In genomic region chr11:83569134-83569805, GRCh38 we compare ENCODE assay signal across 22 cellular contexts.
DNase-seq lines count a peak whose midpoint lies in the region; ATAC-seq and TF ChIP-seq lines count a peak whose summit lies in the region.
"Had no signal": no experiment of that assay in that cellular context is flagged by ENCODE, and none has a peak within 500 bp of the region (broad histone marks: within the 10 kb centered on the region; RNA-seq: fewer than 3 reads in every experiment).

No MANE protein-coding gene starts in this region.

- H3K4me1 Mint-ChIP-seq in activated naive CD4-positive, alpha-beta T cell treated with anti-CD3 and anti-CD28 coated beads, Interleukin-2, amount 50 U/mL, for 24 hours = no peaks in the 10 kb centered on the region
- no peaks in the 10 kb centered on the region for H3K4me1 Mint-ChIP-seq in activated naive CD4-positive, alpha-beta T cell treated with anti-CD3 and anti-CD28 coated beads for 36 hours (ENCODE audit: low read depth)
- H3K4me1 Mint-ChIP-seq in neural progenitor cell = peaks cover 4% of the 10 kb centered on the region
- H3K4me1 Mint-ChIP-seq: CD8-positive, alpha-beta memory T cell had no signal

- H3K4me1 ChIP-seq in neural progenitor cell (peaks cover 8% of the 10 kb centered on the region), ovary (ENCODE audit: insufficient read depth) (no peaks in the 10 kb centered on the region)
- H3K4me1 ChIP-seq: Peyer's patch had no signal

- H3K4me3 Mint-ChIP-seq in activated naive CD4-positive, alpha-beta T cell treated with anti-CD3 and anti-CD28 coated beads, Interleukin-2, amount 50 U/mL, for 24 hours = no peak overlapping the region
- no peak overlapping the region for H3K4me3 Mint-ChIP-seq in activated naive CD4-positive, alpha-beta T cell treated with anti-CD3 and anti-CD28 coated beads for 36 hours
- H3K4me3 Mint-ChIP-seq in neural progenitor cell = no peak overlapping the region
- H3K4me3 Mint-ChIP-seq: CD8-positive, alpha-beta memory T cell; H9 had no signal

- no peaks in the 10 kb centered on the region for H4K20me1 ChIP-seq in neural progenitor cell (ENCODE audit: low read depth)

- H2AFZ ChIP-seq in neural progenitor cell (replicated peaks) = no peak overlapping the region

- H3K9me3 ChIP-seq in neural progenitor cell (ENCODE audit: low read depth) = no peaks in the 10 kb centered on the region
- H3K9me3 ChIP-seq in ovary = no peaks in the 10 kb centered on the region
- H3K9me3 ChIP-seq: Peyer's patch had no signal

- intact Hi-C loops in activated naive CD4-positive, alpha-beta T cell treated with anti-CD3 and anti-CD28 coated beads for 36 hours (cut with micrococcal nuclease) = no loop called here
- intact Hi-C loops in dorsolateral prefrontal cortex (cut with DNase I) (no loop called here), ovary (cut with DNase I) (no loop called here)

- no peaks in the 10 kb centered on the region for H3K36me3 Mint-ChIP-seq in activated naive CD4-positive, alpha-beta T cell treated with anti-CD3 and anti-CD28 coated beads, Interleukin-2, amount 50 U/mL, for 24 hours
- no peaks in the 10 kb centered on the region for H3K36me3 Mint-ChIP-seq in activated naive CD4-positive, alpha-beta T cell treated with anti-CD3 and anti-CD28 coated beads for 36 hours (ENCODE audit: low read depth)
- no peaks in the 10 kb centered on the region for H3K36me3 Mint-ChIP-seq in neural progenitor cell
- H3K36me3 Mint-ChIP-seq: CD8-positive, alpha-beta memory T cell had no signal

- H3K36me3 ChIP-seq in neural progenitor cell (no peaks in the 10 kb centered on the region), ovary (no peaks in the 10 kb centered on the region)
- H3K36me3 ChIP-seq: Peyer's patch had no signal

- no peak for ATAC-seq in HG03520 (IDR thresholded peaks at IDR 0.05; ENCODE audit: unreplicated experiment)

- H3K4me3 ChIP-seq in dorsolateral prefrontal cortex (no peak overlapping the region), neural progenitor cell (no peak overlapping the region), ovary (no peak overlapping the region)
- H3K4me3 ChIP-seq: Peyer's patch had no signal

- H3F3A ChIP-seq in neural progenitor cell (ENCODE audit: low read depth) = no peaks in the 10 kb centered on the region

- no peaks in the 10 kb centered on the region for H3K79me2 ChIP-seq in neural progenitor cell (ENCODE audit: low read depth)

- peak overlapping the region in 47 of 59 donors; percentile 0 to 81 (median 50) for H3K27ac ChIP-seq in dorsolateral prefrontal cortex
- no peak overlapping the region for H3K27ac ChIP-seq in neural progenitor cell
- no peak overlapping the region for H3K27ac ChIP-seq in ovary
- H3K27ac ChIP-seq: 22Rv1, Peyer's patch had no signal

- H3K27ac Mint-ChIP-seq in activated naive CD4-positive, alpha-beta T cell treated with anti-CD3 and anti-CD28 coated beads, Interleukin-2, amount 50 U/mL, for 24 hours = peak overlapping the region; percentile 0
- no peak overlapping the region for H3K27ac Mint-ChIP-seq in activated naive CD4-positive, alpha-beta T cell treated with anti-CD3 and anti-CD28 coated beads for 36 hours
- no peak overlapping the region for H3K27ac Mint-ChIP-seq in neural progenitor cell
- H3K27ac Mint-ChIP-seq: CD8-positive, alpha-beta memory T cell had no signal

- TF ChIP-seq CTCF in dorsolateral prefrontal cortex (IDR thresholded peaks at IDR 0.05 in 54 of 56, conservative IDR thresholded peaks at IDR 0.05 in 2 of 56; ENCODE audit: low read depth in 1 of 56, partially characterized antibody in 56 of 56) (no peak), neural progenitor cell (IDR thresholded peaks at IDR 0.05) (no peak), ovary (IDR thresholded peaks at IDR 0.05) (no peak)

- no peaks in the 10 kb centered on the region for H3K9me3 Mint-ChIP-seq in activated naive CD4-positive, alpha-beta T cell treated with anti-CD3 and anti-CD28 coated beads, Interleukin-2, amount 50 U/mL, for 24 hours
- H3K9me3 Mint-ChIP-seq in activated naive CD4-positive, alpha-beta T cell treated with anti-CD3 and anti-CD28 coated beads for 36 hours = no peaks in the 10 kb centered on the region
- no peaks in the 10 kb centered on the region for H3K9me3 Mint-ChIP-seq in neural progenitor cell
- H3K9me3 Mint-ChIP-seq: H9 had no signal

- peaks cover 11% of the 10 kb centered on the region for H3K27me3 Mint-ChIP-seq in activated naive CD4-positive, alpha-beta T cell treated with anti-CD3 and anti-CD28 coated beads, Interleukin-2, amount 50 U/mL, for 24 hours
- H3K27me3 Mint-ChIP-seq in activated naive CD4-positive, alpha-beta T cell treated with anti-CD3 and anti-CD28 coated beads for 36 hours (ENCODE audit: low read depth) = no peaks in the 10 kb centered on the region
- no peaks in the 10 kb centered on the region for H3K27me3 Mint-ChIP-seq in neural progenitor cell (ENCODE audit: insufficient read depth, low read depth)

- H3K27me3 ChIP-seq in dorsolateral prefrontal cortex (no peaks in the 10 kb centered on the region), neural progenitor cell (no peaks in the 10 kb centered on the region), ovary (no peaks in the 10 kb centered on the region)
- H3K27me3 ChIP-seq: Peyer's patch had no signal

- no peak for DNase-seq in activated naive CD4-positive, alpha-beta T cell treated with anti-CD3 and anti-CD28 coated beads for 36 hours
- DNase-seq in dorsolateral prefrontal cortex = peak in 1 of 10 donors; percentile 9
- no peak for DNase-seq in neural progenitor cell (ENCODE audit: low spot score)
- no peak for DNase-seq in glomerular visceral epithelial cell (ENCODE audit: extremely low spot score)
- DNase-seq in NCI-H1417 (lab: John Stamatoyannopoulos, UW) = no peak
- no peak for DNase-seq in ovary
- DNase-seq: C1 segment of cervical spinal cord; CD8-positive, alpha-beta memory T cell; DMS53; GF-D8; H9; KG1; NCI-H1092 treated with DMSO at 0.1 percent for 48 hours; NCI-H2029 treated with DMSO at 0.1 percent for 48 hours; NCI-H226; NCI-H524; NCI-H774; NK-92 treated with Interleukin-12 subunit alpha and Interleukin-12 subunit beta, amount 100 ng/mL, for 24 hours; Peyer's patch had no signal

- peak overlapping the region; percentile 21 for H3K4me2 ChIP-seq in neural progenitor cell

- TF ChIP-seq EP300 in ovary (IDR thresholded peaks at IDR 0.05) = no peak

- TF ChIP-seq POLR2A in ovary (IDR thresholded peaks at IDR 0.05) = no peak

- CTCF ChIA-PET in activated naive CD4-positive, alpha-beta T cell treated with anti-CD3 and anti-CD28 coated beads for 36 hours (lab: Charles Lee) = no interaction called here

- no peak overlapping the region for H3K9ac ChIP-seq in neural progenitor cell

- WGBS in ovary, 3 donors = 64 to 89% (median 79%) methylated on average over 1 of the region's 1 CpG

Comparison
In these comparisons a context has a peak if more than half of its experiments do, and no peak if none do; other contexts are left out.
1. H3K27ac ChIP-seq: peak in dorsolateral prefrontal cortex (47 of 59); none in neural progenitor cell (single experiment) and ovary (0 of 2).